8 cellular contexts compared by ENCODE assay signal in genomic region chr10:13587367-13587766, GRCh38. TPM values are rescaled to one million over a fixed set of nuclear protein-coding genes. Genes with fewer than 3 reads are reported as not detected.
DNase-seq lines count a peak whose midpoint lies in the region; ATAC-seq and TF ChIP-seq lines count a peak whose summit lies in the region.

No MANE protein-coding gene starts in this region.

- H3K4me3 ChIP-seq in fibroblast of lung (replicated peaks in 1 of 4; ENCODE audit: control extremely low read depth in 1 of 4, insufficient read depth in 1 of 4, low read depth in 3 of 4, low read length in 4 of 4) = peak overlapping the region; percentile 88 to 100 (median 97)
- H3K4me3 ChIP-seq in neutrophil (ENCODE audit: low read depth in 1 of 2, low read length in 1 of 2) = peak overlapping the region; percentile 77 to 98

- peaks cover 34% of the 10 kb centered on the region for H3K79me2 ChIP-seq in fibroblast of lung (ENCODE audit: control insufficient read depth, insufficient read depth, low read length)

- H4K20me1 ChIP-seq in fibroblast of lung (ENCODE audit: control insufficient read depth, extremely low read depth, insufficient read depth, low read length) = no peaks in the 10 kb centered on the region

- H3K4me1 ChIP-seq in fibroblast of lung (ENCODE audit: control insufficient read depth, extremely low read depth, insufficient read depth, low read length) (no peaks in the 10 kb centered on the region), neutrophil (ENCODE audit: control insufficient read depth in 1 of 2, insufficient read depth in 1 of 2, low read depth in 1 of 2, low read length in 1 of 2) (peaks cover 17 to 31% of the 10 kb centered on the region in 2 experiments)

- no peaks in the 10 kb centered on the region for H3K9me3 ChIP-seq in T-helper 17 cell (ENCODE audit: control insufficient read depth, low read length, poor library complexity, severe bottlenecking)
- no peaks in the 10 kb centered on the region for H3K9me3 ChIP-seq in fibroblast of lung (ENCODE audit: control insufficient read depth, insufficient read depth, low read depth, low read length)
- H3K9me3 ChIP-seq in neutrophil = no peaks in the 10 kb centered on the region

- H3K36me3 Mint-ChIP-seq in activated CD4-positive, alpha-beta T cell treated with anti-CD3 and anti-CD28 coated beads, Interleukin-2, amount 10 ng/mL, durations not matched to agents 24 days and 14 days (ENCODE audit: low read depth) = peaks cover 6% of the 10 kb centered on the region
- peaks cover 5% of the 10 kb centered on the region for H3K36me3 Mint-ChIP-seq in T-helper 17 cell (ENCODE audit: low read depth)

- H3K9me3 Mint-ChIP-seq in activated CD4-positive, alpha-beta T cell treated with anti-CD3 and anti-CD28 coated beads, Interleukin-2, amount 10 ng/mL, durations not matched to agents 24 days and 14 days = no peaks in the 10 kb centered on the region

- peaks cover 13% of the 10 kb centered on the region for H3K27me3 Mint-ChIP-seq in activated CD4-positive, alpha-beta T cell treated with anti-CD3 and anti-CD28 coated beads, Interleukin-2, amount 10 ng/mL, durations not matched to agents 24 days and 14 days
- H3K27me3 Mint-ChIP-seq in T-helper 17 cell = peaks cover 16% of the 10 kb centered on the region

- peak overlapping the region; percentile 93 for H2AFZ ChIP-seq in fibroblast of lung (ENCODE audit: low read length)

- no peak for TF ChIP-seq CTCF in fibroblast of lung (conservative IDR thresholded peaks at IDR 0.05 in 1 of 2, IDR thresholded peaks at IDR 0.05 in 1 of 2; ENCODE audit: low read depth in 1 of 2, low read length in 2 of 2)
- no peak for TF ChIP-seq CTCF in neutrophil (IDR thresholded peaks at IDR 0.05)

- H3K36me3 ChIP-seq in fibroblast of lung (ENCODE audit: control insufficient read depth, insufficient read depth, low read length) = peaks cover 2% of the 10 kb centered on the region
- peaks cover 4% of the 10 kb centered on the region for H3K36me3 ChIP-seq in neutrophil

- peak overlapping the region; percentile 98 for H3K27ac Mint-ChIP-seq in activated CD4-positive, alpha-beta T cell treated with anti-CD3 and anti-CD28 coated beads, Interleukin-2, amount 10 ng/mL, durations not matched to agents 24 days and 14 days
- peak overlapping the region; percentile 99 for H3K27ac Mint-ChIP-seq in T-helper 17 cell

- H3K27me3 ChIP-seq in fibroblast of lung (ENCODE audit: control insufficient read depth, insufficient read depth, low read length) = no peaks in the 10 kb centered on the region
- peaks cover 25% of the 10 kb centered on the region for H3K27me3 ChIP-seq in neutrophil

- peak overlapping the region; percentile 80 for H3K9ac ChIP-seq in fibroblast of lung (ENCODE audit: insufficient read depth, low read length)

- H3K4me1 Mint-ChIP-seq in activated CD4-positive, alpha-beta T cell treated with anti-CD3 and anti-CD28 coated beads, Interleukin-2, amount 10 ng/mL, durations not matched to agents 24 days and 14 days = peaks cover 18% of the 10 kb centered on the region
- peaks cover 23% of the 10 kb centered on the region for H3K4me1 Mint-ChIP-seq in T-helper 17 cell

- peak overlapping the region; percentile 93 for H3K4me2 ChIP-seq in fibroblast of lung (ENCODE audit: extremely low read depth, insufficient read depth, low read length)

- no peak for ATAC-seq in T-helper 17 cell

- intact Hi-C loops in activated CD4-positive, alpha-beta T cell treated with anti-CD3 and anti-CD28 coated beads, Interleukin-2, amount 10 ng/mL, durations not matched to agents 24 days and 14 days (cut with micrococcal nuclease) = loop anchor here (2.0 to 5.0 kb wide), 2 partner anchors 199 to 420 kb away; no protein-coding TSS in a partner anchor

- H3K27ac ChIP-seq in fibroblast of lung (ENCODE audit: insufficient read depth, low read length) = peak overlapping the region; percentile 70
- peak overlapping the region; percentile 68 for H3K27ac ChIP-seq in neutrophil

- DNase-seq in activated CD4-positive, alpha-beta T cell treated with anti-CD3 and anti-CD28 coated beads, Interleukin-2, amount 10 ng/mL, durations not matched to agents 24 days and 14 days = peak; percentile 73
- DNase-seq in activated CD4-positive, alpha-beta T cell treated with anti-CD3 and anti-CD28 coated beads for 4 hours = no peak
- DNase-seq in T-helper 17 cell = no peak
- DNase-seq in fibroblast of lung (ENCODE audit: low read depth in 2 of 2) = no peak
- DNase-seq in NCI-H1694 (lab: John Stamatoyannopoulos, UW) = no peak
- no peak for DNase-seq in ureter (ENCODE audit: low spot score)
- DNase-seq in NCI-H345 treated with DMSO at 0.1 percent for 48 hours (lab: John Stamatoyannopoulos, UW; ENCODE audit: unreplicated experiment) = no peak

- H3K4me3 Mint-ChIP-seq in activated CD4-positive, alpha-beta T cell treated with anti-CD3 and anti-CD28 coated beads, Interleukin-2, amount 10 ng/mL, durations not matched to agents 24 days and 14 days = peak overlapping the region; percentile 96
- peak overlapping the region; percentile 100 for H3K4me3 Mint-ChIP-seq in T-helper 17 cell

RNA-seq across cellular contexts. Expression of gene PRPF18, which starts 0.6 kb away (rescaled TPM):
- 21.5 and 23.4 TPM in 2 replicates for total RNA-seq in activated CD4-positive, alpha-beta T cell treated with anti-CD3 and anti-CD28 coated beads, Interleukin-2, amount 10 ng/mL, durations not matched to agents 24 days and 14 days
- total RNA-seq in T-helper 17 cell (10 to 100 TPM; 23.8 to 30.3 TPM), fibroblast of lung (30.1 and 36.5 TPM in 2 replicates), ureter (25.2 TPM)
- polyA plus RNA-seq in fibroblast of lung = 28.6 and 28.8 TPM in 2 replicates
- polyA plus RNA-seq in fibroblast of lung (2012) = 18.5 and 20.1 TPM in 2 replicates
- polyA minus RNA-seq in fibroblast of lung (ENCODE audit: low replicate concordance) = not detected in 2 replicates

RNA-seq across cellular contexts. Expression of gene BEND7, which starts 58.6 kb away (rescaled TPM):
- total RNA-seq in activated CD4-positive, alpha-beta T cell treated with anti-CD3 and anti-CD28 coated beads, Interleukin-2, amount 10 ng/mL, durations not matched to agents 24 days and 14 days = not detected in 2 replicates
- total RNA-seq in T-helper 17 cell (under 1 TPM in 1 of 2 donors, not detected in 1; 0.76 TPM), fibroblast of lung (9.2 and 10.6 TPM in 2 replicates), ureter (22.5 TPM)
- polyA plus RNA-seq in fibroblast of lung = 6.2 and 8.0 TPM in 2 replicates
- polyA plus RNA-seq in fibroblast of lung (2012) = 4.9 and 6.8 TPM in 2 replicates
- polyA minus RNA-seq in fibroblast of lung (ENCODE audit: low replicate concordance) = 4.3 and 5.5 TPM in 2 replicates
